Comparison of ENCODE assay signal across 11 cellular contexts in the genomic region with DNA sequence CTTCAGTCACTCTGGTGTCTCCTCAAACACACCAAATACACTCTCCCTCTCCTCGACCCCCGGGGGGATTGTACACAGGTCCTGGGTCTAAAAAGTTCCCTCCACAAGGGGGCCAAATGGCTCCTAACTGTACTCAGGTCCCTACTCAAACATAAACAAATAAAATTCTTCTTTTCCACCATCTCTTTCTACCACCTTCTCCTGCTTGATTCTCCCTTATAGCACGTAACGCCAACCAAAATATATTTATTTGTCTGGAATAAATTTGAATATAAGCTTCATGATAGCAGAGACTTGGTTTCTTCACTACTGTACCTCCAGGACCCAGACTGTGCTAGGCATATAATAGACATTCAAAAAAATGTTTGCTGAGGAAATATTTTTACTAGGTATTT. TPM values are rescaled to one million over a fixed set of nuclear protein-coding genes. Genes with fewer than 3 reads are reported as not detected.
DNase-seq lines count a peak whose midpoint lies in the region; ATAC-seq, FAIRE-seq and TF ChIP-seq lines count a peak whose summit lies in the region.
"Had no signal": no experiment of that assay in that cellular context is flagged by ENCODE, and none has a peak within 500 bp of the region (broad histone marks: within the 10 kb centered on the region; RNA-seq: fewer than 3 reads in every experiment).

No MANE protein-coding gene starts in this region.

- no peaks in the 10 kb centered on the region for H3K27me3 ChIP-seq in endodermal cell (ENCODE audit: control insufficient read depth, insufficient read depth, low read length, poor library complexity, severe bottlenecking)
- H3K27me3 ChIP-seq: SJCRH30 had no signal

- no peak overlapping the region for H3K4me3 Mint-ChIP-seq in endodermal cell

- H3K36me3 ChIP-seq in endodermal cell (ENCODE audit: control insufficient read depth, insufficient read depth, low read length): peaks cover 14% of the 10 kb centered on the region
- H3K36me3 ChIP-seq: SJCRH30 had no signal

- WGBS in endodermal cell (ENCODE audit: insufficient coverage in 1 of 2, insufficient read length in 1 of 2), 2 experiments: 58 to 85% methylated on average over 2 to 3 of the region's 4 CpGs

- no peak overlapping the region for H3K9ac ChIP-seq in endodermal cell (ENCODE audit: extremely low read depth, low read length, poor library complexity, severe bottlenecking)

- H3K4me3 ChIP-seq in GM12875 (ENCODE audit: low read depth, low read length) (peak overlapping the region; percentile 69), endodermal cell (ENCODE audit: low read length) (no peak overlapping the region)
- H3K4me3 ChIP-seq: SJCRH30 had no signal

- H3K4me1 ChIP-seq in endodermal cell (ENCODE audit: control insufficient read depth, insufficient read depth, low read length): peaks cover 20% of the 10 kb centered on the region

- H3K27ac Mint-ChIP-seq in endodermal cell: peak overlapping the region; percentile 67

- no peaks in the 10 kb centered on the region for H3K27me3 Mint-ChIP-seq in endodermal cell (ENCODE audit: insufficient read depth)

- no peaks in the 10 kb centered on the region for H3K9me3 Mint-ChIP-seq in endodermal cell

- H3K4me1 Mint-ChIP-seq in endodermal cell: peaks cover 59% of the 10 kb centered on the region

- H3K9me3 ChIP-seq in endodermal cell (ENCODE audit: control insufficient read depth, low read length): no peaks in the 10 kb centered on the region
- H3K9me3 ChIP-seq: SJCRH30 had no signal

- H3K27ac ChIP-seq in endodermal cell (ENCODE audit: low read depth, low read length): no peak overlapping the region
- H3K27ac ChIP-seq: SJCRH30 had no signal

- in situ Hi-C loops in G401 (cut with HindIII; ENCODE audit: low sequenced_read_pairs): no loop called here

- ATAC-seq in GM21526 (IDR thresholded peaks at IDR 0.05; ENCODE audit: low FRiP score, unreplicated experiment) (peak; percentile 66), HG03354 (IDR thresholded peaks at IDR 0.05; ENCODE audit: poor library complexity, severe bottlenecking, unreplicated experiment) (peak; percentile 74), HG03025 (IDR thresholded peaks at IDR 0.05; ENCODE audit: low FRiP score, unreplicated experiment) (no peak)

- H3K36me3 Mint-ChIP-seq in endodermal cell (ENCODE audit: low read depth): peaks cover 20% of the 10 kb centered on the region

- DNase-seq in endodermal cell (peak; percentile 59), G401 (ENCODE audit: low spot score) (no peak), D721Med (ENCODE audit: insufficient read length, low spot score) (no peak), kidney glomerular epithelial cell (lab: John Stamatoyannopoulos, UW) (no peak)
- DNase-seq: activated CD8-positive, alpha-beta memory T cell treated with anti-CD3 and anti-CD28 coated beads, Interleukin-2, amount 50 U/mL, for 48 hours; NCI-H1694; SJCRH30 had no signal

- FAIRE-seq in D721Med (lab: Jason Lieb, UNC): no peak

- TF ChIP-seq CTCF in GM12875 (IDR thresholded peaks at IDR 0.05; ENCODE audit: borderline replicate concordance, insufficient read depth, low read depth, low read length) (peak; percentile 60), endodermal cell (conservative IDR thresholded peaks at IDR 0.05) (peak; percentile 72), D721Med (IDR thresholded peaks at IDR 0.05; ENCODE audit: insufficient read depth, missing control alignments) (no peak)

RNA-seq across cellular contexts. Expression of gene ZNF608, which starts 21.4 kb away (rescaled TPM):
- total RNA-seq in endodermal cell: 100 to 1,000 TPM; 138 to 140 TPM
- 85.1 TPM for polyA plus RNA-seq in endodermal cell (2013, experiment 1 of 2)
- polyA plus RNA-seq in endodermal cell (2013, experiment 2 of 2): 84.0 TPM
- 25.7 and 34.8 TPM in 2 replicates for total RNA-seq in G401 (2014; rRNA removed; shearing (Covaris generic))
